Comparison of ENCODE assay signal across 22 cellular contexts in genomic region chr13:111206148-111206547, GRCh38.
"Had no signal": no experiment of that assay in that cellular context is flagged by ENCODE, and none has a peak within 500 bp of the region (broad histone marks: within the 10 kb centered on the region; RNA-seq: fewer than 3 reads in every experiment).

No MANE protein-coding gene starts in this region.

- H3K4me3 ChIP-seq: gastroesophageal sphincter, pancreas, right lobe of liver, stomach, testis, upper lobe of right lung had no signal

- H3K27ac ChIP-seq: brain microvascular endothelial cell, pancreas, right lobe of liver, stomach, testis, upper lobe of right lung had no signal

- DNase-seq: activated CD4-positive, alpha-beta T cell treated with anti-CD3 and anti-CD28 coated beads, Interleukin-2, amount 10 ng/mL, durations not matched to agents 24 days and 14 days; activated CD8-positive, alpha-beta memory T cell treated with anti-CD3 and anti-CD28 coated beads, Interleukin-2, amount 50 U/mL, for 4 hours; activated CD8-positive, alpha-beta T cell treated with anti-CD3 and anti-CD28 coated beads for 36 hours; activated effector memory CD4-positive, alpha-beta T cell treated with Interleukin-2 at 50 U/mL for 16 hours; activated naive CD4-positive, alpha-beta T cell treated with anti-CD3 and anti-CD28 coated beads, Interleukin-2, amount 10 ng/mL, durations not matched to agents 7 days and 5 days; activated naive CD8-positive, alpha-beta T cell treated with anti-CD3 and anti-CD28 coated beads, Interleukin-2, amount 50 U/mL, for 24 hours; activated T-cell treated with anti-CD3 and anti-CD28 coated beads, Interleukin-2, amount 50 U/mL, for 48 hours; brain microvascular endothelial cell; central memory CD4-positive, alpha-beta T cell; cortex of kidney; effector CD4-positive, alpha-beta T cell; heart right ventricle; naive thymus-derived CD4-positive, alpha-beta T cell; pancreas; right lobe of liver; small intestine; stimulated activated CD4-positive, alpha-beta T cell treated with anti-CD3 and anti-CD28 coated beads, Interleukin-4, amount 100 ng/mL, for 1 hour; stomach; testis; upper lobe of right lung had no signal

- H3K27me3 Mint-ChIP-seq: activated CD4-positive, alpha-beta T cell treated with anti-CD3 and anti-CD28 coated beads, Interleukin-2, amount 10 ng/mL, durations not matched to agents 24 days and 14 days; activated CD8-positive, alpha-beta T cell treated with anti-CD3 and anti-CD28 coated beads for 36 hours; activated naive CD4-positive, alpha-beta T cell treated with anti-CD3 and anti-CD28 coated beads, Interleukin-2, amount 10 ng/mL, durations not matched to agents 7 days and 5 days; activated naive CD8-positive, alpha-beta T cell treated with anti-CD3 and anti-CD28 coated beads, Interleukin-2, amount 50 U/mL, for 24 hours; memory B cell; naive thymus-derived CD4-positive, alpha-beta T cell had no signal

- H3K27ac Mint-ChIP-seq: activated CD4-positive, alpha-beta T cell treated with anti-CD3 and anti-CD28 coated beads, Interleukin-2, amount 10 ng/mL, durations not matched to agents 24 days and 14 days; activated CD8-positive, alpha-beta T cell treated with anti-CD3 and anti-CD28 coated beads for 36 hours; activated naive CD4-positive, alpha-beta T cell treated with anti-CD3 and anti-CD28 coated beads, Interleukin-2, amount 10 ng/mL, durations not matched to agents 7 days and 5 days; activated naive CD8-positive, alpha-beta T cell treated with anti-CD3 and anti-CD28 coated beads, Interleukin-2, amount 50 U/mL, for 24 hours had no signal

- H3K9me3 ChIP-seq: gastroesophageal sphincter, heart right ventricle, pancreas, right lobe of liver, stomach, testis, upper lobe of right lung had no signal

- H3K4me3 Mint-ChIP-seq: activated CD4-positive, alpha-beta T cell treated with anti-CD3 and anti-CD28 coated beads, Interleukin-2, amount 10 ng/mL, durations not matched to agents 24 days and 14 days; activated CD8-positive, alpha-beta T cell treated with anti-CD3 and anti-CD28 coated beads for 36 hours; activated naive CD4-positive, alpha-beta T cell treated with anti-CD3 and anti-CD28 coated beads, Interleukin-2, amount 10 ng/mL, durations not matched to agents 7 days and 5 days; activated naive CD8-positive, alpha-beta T cell treated with anti-CD3 and anti-CD28 coated beads, Interleukin-2, amount 50 U/mL, for 24 hours; memory B cell; naive thymus-derived CD4-positive, alpha-beta T cell had no signal

- H3K36me3 ChIP-seq: brain microvascular endothelial cell, pancreas, right lobe of liver, upper lobe of right lung had no signal

- H3K9me3 Mint-ChIP-seq: activated CD4-positive, alpha-beta T cell treated with anti-CD3 and anti-CD28 coated beads, Interleukin-2, amount 10 ng/mL, durations not matched to agents 24 days and 14 days; activated CD8-positive, alpha-beta T cell treated with anti-CD3 and anti-CD28 coated beads for 36 hours; activated naive CD4-positive, alpha-beta T cell treated with anti-CD3 and anti-CD28 coated beads, Interleukin-2, amount 10 ng/mL, durations not matched to agents 7 days and 5 days; activated naive CD8-positive, alpha-beta T cell treated with anti-CD3 and anti-CD28 coated beads, Interleukin-2, amount 50 U/mL, for 24 hours; memory B cell; naive thymus-derived CD4-positive, alpha-beta T cell had no signal
